ENCODE assay signal across 1 cellular context in the genomic region with DNA sequence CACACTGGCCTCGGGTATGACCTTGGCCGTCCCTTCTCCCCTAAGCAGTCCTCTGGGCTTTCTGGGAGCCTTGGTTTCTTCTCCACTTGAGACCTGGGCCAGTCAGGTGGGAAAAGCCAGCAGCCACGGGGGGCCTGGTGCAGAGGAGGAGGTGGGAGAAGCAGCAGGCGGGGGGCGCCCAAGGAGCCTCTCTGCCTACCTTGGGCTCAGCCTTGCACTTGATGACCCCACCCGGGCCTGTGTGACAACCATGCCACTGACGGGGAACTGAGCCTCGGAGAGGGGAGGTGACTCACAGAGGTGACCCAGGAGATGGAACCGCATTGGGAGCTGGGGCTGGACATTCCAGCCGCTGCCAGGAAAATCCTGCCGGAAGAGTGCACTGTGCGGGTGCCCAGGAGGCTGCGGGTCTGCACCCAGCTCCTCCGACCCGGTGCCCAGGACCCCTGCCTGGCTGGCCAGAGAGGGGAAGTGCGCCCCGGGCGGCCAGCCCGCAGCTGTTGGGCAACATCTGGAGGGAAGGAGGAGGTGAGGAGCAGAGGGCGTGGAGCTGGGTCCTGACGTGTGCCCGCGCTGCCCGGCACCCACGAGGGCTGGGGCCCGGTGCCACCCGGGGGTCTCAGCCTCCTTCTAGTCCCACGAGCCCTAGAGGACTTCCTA.
TF ChIP-seq lines count a peak whose summit lies in the region.

No MANE protein-coding gene starts in this region.

TF ChIP-seq in HepG2, 621 proteins besides CTCF, POLR2A, EP300 and RAD21 (continued from another document and continues in another):
- no peak for TF ChIP-seq RBAK (CRISPR knock-in tag; IDR thresholded peaks at IDR 0.05)
- TF ChIP-seq MTA1 (CRISPR knock-in tag; IDR thresholded peaks at IDR 0.05; ENCODE audit: borderline replicate concordance) = peak; percentile 59
- no peak for TF ChIP-seq PLRG1 (conservative IDR thresholded peaks at IDR 0.05)
- TF ChIP-seq, protein P1, sequence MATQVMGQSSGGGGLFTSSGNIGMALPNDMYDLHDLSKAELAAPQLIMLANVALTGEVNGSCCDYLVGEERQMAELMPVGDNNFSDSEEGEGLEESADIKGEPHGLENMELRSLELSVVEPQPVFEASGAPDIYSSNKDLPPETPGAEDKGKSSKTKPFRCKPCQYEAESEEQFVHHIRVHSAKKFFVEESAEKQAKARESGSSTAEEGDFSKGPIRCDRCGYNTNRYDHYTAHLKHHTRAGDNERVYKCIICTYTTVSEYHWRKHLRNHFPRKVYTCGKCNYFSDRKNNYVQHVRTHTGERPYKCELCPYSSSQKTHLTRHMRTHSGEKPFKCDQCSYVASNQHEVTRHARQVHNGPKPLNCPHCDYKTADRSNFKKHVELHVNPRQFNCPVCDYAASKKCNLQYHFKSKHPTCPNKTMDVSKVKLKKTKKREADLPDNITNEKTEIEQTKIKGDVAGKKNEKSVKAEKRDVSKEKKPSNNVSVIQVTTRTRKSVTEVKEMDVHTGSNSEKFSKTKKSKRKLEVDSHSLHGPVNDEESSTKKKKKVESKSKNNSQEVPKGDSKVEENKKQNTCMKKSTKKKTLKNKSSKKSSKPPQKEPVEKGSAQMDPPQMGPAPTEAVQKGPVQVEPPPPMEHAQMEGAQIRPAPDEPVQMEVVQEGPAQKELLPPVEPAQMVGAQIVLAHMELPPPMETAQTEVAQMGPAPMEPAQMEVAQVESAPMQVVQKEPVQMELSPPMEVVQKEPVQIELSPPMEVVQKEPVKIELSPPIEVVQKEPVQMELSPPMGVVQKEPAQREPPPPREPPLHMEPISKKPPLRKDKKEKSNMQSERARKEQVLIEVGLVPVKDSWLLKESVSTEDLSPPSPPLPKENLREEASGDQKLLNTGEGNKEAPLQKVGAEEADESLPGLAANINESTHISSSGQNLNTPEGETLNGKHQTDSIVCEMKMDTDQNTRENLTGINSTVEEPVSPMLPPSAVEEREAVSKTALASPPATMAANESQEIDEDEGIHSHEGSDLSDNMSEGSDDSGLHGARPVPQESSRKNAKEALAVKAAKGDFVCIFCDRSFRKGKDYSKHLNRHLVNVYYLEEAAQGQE (IDR thresholded peaks at IDR 0.05; ENCODE audit: borderline replicate concordance in 1 of 2, low read depth in 1 of 2, low read length in 2 of 2) = no peak
- TF ChIP-seq ZSCAN31 (CRISPR knock-in tag; IDR thresholded peaks at IDR 0.05; ENCODE audit: low read depth) = 0 out of 2 replicates have a peak, but pooled peaks have one; percentile 33
- TF ChIP-seq XBP1 (CRISPR knock-in tag; IDR thresholded peaks at IDR 0.05) = no peak
- 0 out of 2 replicates have a peak, but pooled peaks have one; percentile 56 for TF ChIP-seq SALL2 (CRISPR knock-in tag; IDR thresholded peaks at IDR 0.05)
- TF ChIP-seq POGZ (CRISPR knock-in tag; IDR thresholded peaks at IDR 0.05) = peak; percentile 62
- TF ChIP-seq, protein P2, sequence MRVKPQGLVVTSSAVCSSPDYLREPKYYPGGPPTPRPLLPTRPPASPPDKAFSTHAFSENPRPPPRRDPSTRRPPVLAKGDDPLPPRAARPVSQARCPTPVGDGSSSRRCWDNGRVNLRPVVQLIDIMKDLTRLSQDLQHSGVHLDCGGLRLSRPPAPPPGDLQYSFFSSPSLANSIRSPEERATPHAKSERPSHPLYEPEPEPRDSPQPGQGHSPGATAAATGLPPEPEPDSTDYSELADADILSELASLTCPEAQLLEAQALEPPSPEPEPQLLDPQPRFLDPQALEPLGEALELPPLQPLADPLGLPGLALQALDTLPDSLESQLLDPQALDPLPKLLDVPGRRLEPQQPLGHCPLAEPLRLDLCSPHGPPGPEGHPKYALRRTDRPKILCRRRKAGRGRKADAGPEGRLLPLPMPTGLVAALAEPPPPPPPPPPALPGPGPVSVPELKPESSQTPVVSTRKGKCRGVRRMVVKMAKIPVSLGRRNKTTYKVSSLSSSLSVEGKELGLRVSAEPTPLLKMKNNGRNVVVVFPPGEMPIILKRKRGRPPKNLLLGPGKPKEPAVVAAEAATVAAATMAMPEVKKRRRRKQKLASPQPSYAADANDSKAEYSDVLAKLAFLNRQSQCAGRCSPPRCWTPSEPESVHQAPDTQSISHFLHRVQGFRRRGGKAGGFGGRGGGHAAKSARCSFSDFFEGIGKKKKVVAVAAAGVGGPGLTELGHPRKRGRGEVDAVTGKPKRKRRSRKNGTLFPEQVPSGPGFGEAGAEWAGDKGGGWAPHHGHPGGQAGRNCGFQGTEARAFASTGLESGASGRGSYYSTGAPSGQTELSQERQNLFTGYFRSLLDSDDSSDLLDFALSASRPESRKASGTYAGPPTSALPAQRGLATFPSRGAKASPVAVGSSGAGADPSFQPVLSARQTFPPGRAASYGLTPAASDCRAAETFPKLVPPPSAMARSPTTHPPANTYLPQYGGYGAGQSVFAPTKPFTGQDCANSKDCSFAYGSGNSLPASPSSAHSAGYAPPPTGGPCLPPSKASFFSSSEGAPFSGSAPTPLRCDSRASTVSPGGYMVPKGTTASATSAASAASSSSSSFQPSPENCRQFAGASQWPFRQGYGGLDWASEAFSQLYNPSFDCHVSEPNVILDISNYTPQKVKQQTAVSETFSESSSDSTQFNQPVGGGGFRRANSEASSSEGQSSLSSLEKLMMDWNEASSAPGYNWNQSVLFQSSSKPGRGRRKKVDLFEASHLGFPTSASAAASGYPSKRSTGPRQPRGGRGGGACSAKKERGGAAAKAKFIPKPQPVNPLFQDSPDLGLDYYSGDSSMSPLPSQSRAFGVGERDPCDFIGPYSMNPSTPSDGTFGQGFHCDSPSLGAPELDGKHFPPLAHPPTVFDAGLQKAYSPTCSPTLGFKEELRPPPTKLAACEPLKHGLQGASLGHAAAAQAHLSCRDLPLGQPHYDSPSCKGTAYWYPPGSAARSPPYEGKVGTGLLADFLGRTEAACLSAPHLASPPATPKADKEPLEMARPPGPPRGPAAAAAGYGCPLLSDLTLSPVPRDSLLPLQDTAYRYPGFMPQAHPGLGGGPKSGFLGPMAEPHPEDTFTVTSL (CRISPR knock-in tag; IDR thresholded peaks at IDR 0.05; ENCODE audit: borderline replicate concordance) = no peak
- TF ChIP-seq ZKSCAN5 (CRISPR knock-in tag; IDR thresholded peaks at IDR 0.05) = peak; percentile 95
- no peak for TF ChIP-seq ZNF224 (CRISPR knock-in tag; IDR thresholded peaks at IDR 0.05)
- no peak for TF ChIP-seq YEATS2 (CRISPR knock-in tag; IDR thresholded peaks at IDR 0.05; ENCODE audit: borderline replicate concordance)
- no peak for TF ChIP-seq MZF1 (CRISPR knock-in tag; IDR thresholded peaks at IDR 0.05; ENCODE audit: borderline replicate concordance)
- TF ChIP-seq MAFF (IDR thresholded peaks at IDR 0.05; ENCODE audit: low read depth, low read length) = no peak
- TF ChIP-seq NONO (IDR thresholded peaks at IDR 0.05) = no peak
- TF ChIP-seq NONO (CRISPR knock-in tag; conservative IDR thresholded peaks at IDR 0.05) = peak; percentile 67
- TF ChIP-seq, protein P3, sequence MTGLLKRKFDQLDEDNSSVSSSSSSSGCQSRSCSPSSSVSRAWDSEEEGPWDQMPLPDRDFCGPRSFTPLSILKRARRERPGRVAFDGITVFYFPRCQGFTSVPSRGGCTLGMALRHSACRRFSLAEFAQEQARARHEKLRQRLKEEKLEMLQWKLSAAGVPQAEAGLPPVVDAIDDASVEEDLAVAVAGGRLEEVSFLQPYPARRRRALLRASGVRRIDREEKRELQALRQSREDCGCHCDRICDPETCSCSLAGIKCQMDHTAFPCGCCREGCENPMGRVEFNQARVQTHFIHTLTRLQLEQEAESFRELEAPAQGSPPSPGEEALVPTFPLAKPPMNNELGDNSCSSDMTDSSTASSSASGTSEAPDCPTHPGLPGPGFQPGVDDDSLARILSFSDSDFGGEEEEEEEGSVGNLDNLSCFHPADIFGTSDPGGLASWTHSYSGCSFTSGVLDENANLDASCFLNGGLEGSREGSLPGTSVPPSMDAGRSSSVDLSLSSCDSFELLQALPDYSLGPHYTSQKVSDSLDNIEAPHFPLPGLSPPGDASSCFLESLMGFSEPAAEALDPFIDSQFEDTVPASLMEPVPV (CRISPR knock-in tag; IDR thresholded peaks at IDR 0.05) = 0 out of 2 replicates have a peak, but pooled peaks have one; percentile 52
- TF ChIP-seq ESRRA (CRISPR knock-in tag; IDR thresholded peaks at IDR 0.05; ENCODE audit: low read depth) = peak; percentile 0; the same call in 1 of the 2 replicates
- TF ChIP-seq GATA4 (IDR thresholded peaks at IDR 0.05; ENCODE audit: borderline replicate concordance, low read depth) = no peak
- TF ChIP-seq SMAD3 (CRISPR knock-in tag; IDR thresholded peaks at IDR 0.05) = no peak
- no peak for TF ChIP-seq SOX6 (IDR thresholded peaks at IDR 0.05)
- TF ChIP-seq SOX6 (CRISPR knock-in tag; IDR thresholded peaks at IDR 0.05) = peak; percentile 23; the same call in 1 of the 2 replicates
- no peak for TF ChIP-seq MIER3 (CRISPR knock-in tag; IDR thresholded peaks at IDR 0.05; ENCODE audit: borderline replicate concordance)
- TF ChIP-seq, protein P4, sequence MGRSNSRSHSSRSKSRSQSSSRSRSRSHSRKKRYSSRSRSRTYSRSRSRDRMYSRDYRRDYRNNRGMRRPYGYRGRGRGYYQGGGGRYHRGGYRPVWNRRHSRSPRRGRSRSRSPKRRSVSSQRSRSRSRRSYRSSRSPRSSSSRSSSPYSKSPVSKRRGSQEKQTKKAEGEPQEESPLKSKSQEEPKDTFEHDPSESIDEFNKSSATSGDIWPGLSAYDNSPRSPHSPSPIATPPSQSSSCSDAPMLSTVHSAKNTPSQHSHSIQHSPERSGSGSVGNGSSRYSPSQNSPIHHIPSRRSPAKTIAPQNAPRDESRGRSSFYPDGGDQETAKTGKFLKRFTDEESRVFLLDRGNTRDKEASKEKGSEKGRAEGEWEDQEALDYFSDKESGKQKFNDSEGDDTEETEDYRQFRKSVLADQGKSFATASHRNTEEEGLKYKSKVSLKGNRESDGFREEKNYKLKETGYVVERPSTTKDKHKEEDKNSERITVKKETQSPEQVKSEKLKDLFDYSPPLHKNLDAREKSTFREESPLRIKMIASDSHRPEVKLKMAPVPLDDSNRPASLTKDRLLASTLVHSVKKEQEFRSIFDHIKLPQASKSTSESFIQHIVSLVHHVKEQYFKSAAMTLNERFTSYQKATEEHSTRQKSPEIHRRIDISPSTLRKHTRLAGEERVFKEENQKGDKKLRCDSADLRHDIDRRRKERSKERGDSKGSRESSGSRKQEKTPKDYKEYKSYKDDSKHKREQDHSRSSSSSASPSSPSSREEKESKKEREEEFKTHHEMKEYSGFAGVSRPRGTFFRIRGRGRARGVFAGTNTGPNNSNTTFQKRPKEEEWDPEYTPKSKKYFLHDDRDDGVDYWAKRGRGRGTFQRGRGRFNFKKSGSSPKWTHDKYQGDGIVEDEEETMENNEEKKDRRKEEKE (IDR thresholded peaks at IDR 0.05) = no peak
- TF ChIP-seq ZBTB7A (CRISPR knock-in tag; IDR thresholded peaks at IDR 0.05) = peak; percentile 71; the same call in 1 of the 2 replicates
- TF ChIP-seq ZNF383 (CRISPR knock-in tag; IDR thresholded peaks at IDR 0.05; ENCODE audit: borderline replicate concordance) = no peak
- no peak for TF ChIP-seq EZH2 (conservative IDR thresholded peaks at IDR 0.05; ENCODE audit: low read depth, low read length)
- no peak for TF ChIP-seq ZNF557 (CRISPR knock-in tag; IDR thresholded peaks at IDR 0.05)
- no peak for TF ChIP-seq TSC22D2 (CRISPR knock-in tag; IDR thresholded peaks at IDR 0.05; ENCODE audit: borderline replicate concordance)
- TF ChIP-seq, protein P5, sequence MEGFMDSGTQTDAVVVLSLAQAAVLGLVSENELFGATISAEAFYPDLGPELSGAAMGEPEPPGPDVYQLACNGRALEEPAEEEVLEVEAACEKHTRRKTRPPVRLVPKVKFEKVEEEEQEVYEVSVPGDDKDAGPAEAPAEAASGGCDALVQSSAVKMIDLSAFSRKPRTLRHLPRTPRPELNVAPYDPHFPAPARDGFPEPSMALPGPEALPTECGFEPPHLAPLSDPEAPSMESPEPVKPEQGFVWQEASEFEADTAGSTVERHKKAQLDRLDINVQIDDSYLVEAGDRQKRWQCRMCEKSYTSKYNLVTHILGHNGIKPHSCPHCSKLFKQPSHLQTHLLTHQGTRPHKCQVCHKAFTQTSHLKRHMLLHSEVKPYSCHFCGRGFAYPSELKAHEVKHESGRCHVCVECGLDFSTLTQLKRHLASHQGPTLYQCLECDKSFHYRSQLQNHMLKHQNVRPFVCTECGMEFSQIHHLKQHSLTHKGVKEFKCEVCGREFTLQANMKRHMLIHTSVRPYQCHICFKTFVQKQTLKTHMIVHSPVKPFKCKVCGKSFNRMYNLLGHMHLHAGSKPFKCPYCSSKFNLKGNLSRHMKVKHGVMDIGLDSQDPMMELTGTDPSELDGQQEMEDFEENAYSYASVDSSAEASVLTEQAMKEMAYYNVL (CRISPR knock-in tag; IDR thresholded peaks at IDR 0.05; ENCODE audit: borderline replicate concordance) = no peak
- no peak for TF ChIP-seq SETDB1 (CRISPR knock-in tag; IDR thresholded peaks at IDR 0.05; ENCODE audit: borderline replicate concordance)
- TF ChIP-seq THYN1 (CRISPR knock-in tag; IDR thresholded peaks at IDR 0.05; ENCODE audit: borderline replicate concordance, low read depth) = no peak
- peak; percentile 80; the same call in 1 of the 2 replicates for TF ChIP-seq ZNF333 (CRISPR knock-in tag; IDR thresholded peaks at IDR 0.05; ENCODE audit: borderline replicate concordance)
- TF ChIP-seq, protein P6, sequence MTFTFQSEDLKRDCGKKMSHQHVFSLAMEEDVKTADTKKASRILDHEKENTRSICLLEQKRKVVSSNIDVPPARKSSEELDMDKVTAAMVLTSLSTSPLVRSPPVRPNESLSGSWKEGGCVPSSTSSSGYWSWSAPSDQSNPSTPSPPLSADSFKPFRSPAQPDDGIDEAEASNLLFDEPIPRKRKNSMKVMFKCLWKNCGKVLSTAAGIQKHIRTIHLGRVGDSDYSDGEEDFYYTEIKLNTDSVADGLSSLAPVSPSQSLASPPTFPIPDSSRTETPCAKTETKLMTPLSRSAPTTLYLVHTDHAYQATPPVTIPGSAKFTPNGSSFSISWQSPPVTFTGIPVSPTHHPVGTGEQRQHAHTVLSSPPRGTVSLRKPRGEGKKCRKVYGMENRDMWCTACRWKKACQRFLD (CRISPR knock-in tag; IDR thresholded peaks at IDR 0.05; ENCODE audit: borderline replicate concordance) = no peak
- TF ChIP-seq RARG (CRISPR knock-in tag; IDR thresholded peaks at IDR 0.05; ENCODE audit: low read depth) = no peak
- TF ChIP-seq, protein P7, sequence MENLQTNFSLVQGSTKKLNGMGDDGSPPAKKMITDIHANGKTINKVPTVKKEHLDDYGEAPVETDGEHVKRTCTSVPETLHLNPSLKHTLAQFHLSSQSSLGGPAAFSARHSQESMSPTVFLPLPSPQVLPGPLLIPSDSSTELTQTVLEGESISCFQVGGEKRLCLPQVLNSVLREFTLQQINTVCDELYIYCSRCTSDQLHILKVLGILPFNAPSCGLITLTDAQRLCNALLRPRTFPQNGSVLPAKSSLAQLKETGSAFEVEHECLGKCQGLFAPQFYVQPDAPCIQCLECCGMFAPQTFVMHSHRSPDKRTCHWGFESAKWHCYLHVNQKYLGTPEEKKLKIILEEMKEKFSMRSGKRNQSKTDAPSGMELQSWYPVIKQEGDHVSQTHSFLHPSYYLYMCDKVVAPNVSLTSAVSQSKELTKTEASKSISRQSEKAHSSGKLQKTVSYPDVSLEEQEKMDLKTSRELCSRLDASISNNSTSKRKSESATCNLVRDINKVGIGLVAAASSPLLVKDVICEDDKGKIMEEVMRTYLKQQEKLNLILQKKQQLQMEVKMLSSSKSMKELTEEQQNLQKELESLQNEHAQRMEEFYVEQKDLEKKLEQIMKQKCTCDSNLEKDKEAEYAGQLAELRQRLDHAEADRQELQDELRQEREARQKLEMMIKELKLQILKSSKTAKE (CRISPR knock-in tag; IDR thresholded peaks at IDR 0.05; ENCODE audit: borderline replicate concordance) = no peak
- no peak for TF ChIP-seq ZNF34 (CRISPR knock-in tag; IDR thresholded peaks at IDR 0.05; ENCODE audit: borderline replicate concordance)
- TF ChIP-seq ZNF232 (CRISPR knock-in tag; IDR thresholded peaks at IDR 0.05; ENCODE audit: borderline replicate concordance) = no peak
- TF ChIP-seq CENPX (CRISPR knock-in tag; IDR thresholded peaks at IDR 0.05) = no peak
- TF ChIP-seq ZNF124 (CRISPR knock-in tag; IDR thresholded peaks at IDR 0.05) = 0 out of 2 replicates have a peak, but pooled peaks have one; percentile 35
- no peak for TF ChIP-seq ZNF883 (CRISPR knock-in tag; IDR thresholded peaks at IDR 0.05; ENCODE audit: not compliant biosample characterization)
